19 cellular contexts compared by ENCODE assay signal in the genomic region with DNA sequence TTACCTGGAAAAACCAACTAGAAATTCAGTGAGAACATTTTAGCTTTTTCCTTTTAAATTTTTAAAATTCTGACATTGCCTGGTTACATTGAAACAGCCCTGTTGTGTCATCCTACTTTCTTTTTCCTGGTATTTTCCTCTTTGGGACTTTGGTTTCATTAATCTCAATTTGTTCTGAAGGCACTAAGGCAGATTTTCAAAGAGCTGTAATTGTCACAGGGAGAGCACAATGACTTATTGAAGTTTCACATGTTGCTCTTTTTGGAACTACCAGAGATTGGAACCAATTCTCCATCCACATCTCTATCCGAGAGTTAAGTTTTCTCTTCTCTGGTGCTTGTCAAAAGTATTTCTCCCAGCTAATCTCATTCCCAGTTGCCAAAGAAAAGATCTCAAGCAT.
DNase-seq lines count a peak whose midpoint lies in the region; ATAC-seq, FAIRE-seq and TF ChIP-seq lines count a peak whose summit lies in the region.
"Had no signal": no experiment of that assay in that cellular context is flagged by ENCODE, and none has a peak within 500 bp of the region (broad histone marks: within the 10 kb centered on the region; RNA-seq: fewer than 3 reads in every experiment).

No MANE protein-coding gene starts in this region.

- POLR2A ChIA-PET in activated CD4-positive, alpha-beta memory T cell treated with anti-CD3 and anti-CD28 coated beads for 36 hours (lab: Charles Lee) = no interaction called here

- peaks cover 28 to 41% of the 10 kb centered on the region in 2 donors for H3K4me1 Mint-ChIP-seq in natural killer cell
- H3K4me1 Mint-ChIP-seq in natural killer cell treated with Interleukin-12 subunit alpha and Interleukin-12 subunit beta and Interleukin-15 and Interleukin-18, amount 100 ng/mL, for 72 hours (ENCODE audit: low read depth in 2 of 2) = peaks cover 31 to 32% of the 10 kb centered on the region in 2 donors
- peaks cover 10% of the 10 kb centered on the region for H3K4me1 Mint-ChIP-seq in activated CD4-positive, alpha-beta memory T cell treated with anti-CD3 and anti-CD28 coated beads for 36 hours (ENCODE audit: low read depth)

- FAIRE-seq in RCC 7860 (lab: Jason Lieb, UNC) = no peak
- FAIRE-seq: A204.1, GM18507, H54 had no signal

- no peaks in the 10 kb centered on the region for H3K36me3 Mint-ChIP-seq in natural killer cell
- no peaks in the 10 kb centered on the region for H3K36me3 Mint-ChIP-seq in natural killer cell treated with Interleukin-12 subunit alpha and Interleukin-12 subunit beta and Interleukin-15 and Interleukin-18, amount 100 ng/mL, for 72 hours
- H3K36me3 Mint-ChIP-seq in activated CD4-positive, alpha-beta memory T cell treated with anti-CD3 and anti-CD28 coated beads for 36 hours = no peaks in the 10 kb centered on the region

- no peaks in the 10 kb centered on the region for H3K9me3 Mint-ChIP-seq in natural killer cell
- H3K9me3 Mint-ChIP-seq in natural killer cell treated with Interleukin-12 subunit alpha and Interleukin-12 subunit beta and Interleukin-15 and Interleukin-18, amount 100 ng/mL, for 72 hours = no peaks in the 10 kb centered on the region
- H3K9me3 Mint-ChIP-seq in activated CD4-positive, alpha-beta memory T cell treated with anti-CD3 and anti-CD28 coated beads for 36 hours = no peaks in the 10 kb centered on the region

- H3K4me1 ChIP-seq in left lung = peaks cover 24 to 53% of the 10 kb centered on the region in 2 donors
- peaks cover 41% of the 10 kb centered on the region for H3K4me1 ChIP-seq in upper lobe of right lung
- H3K4me1 ChIP-seq in BE2C = peaks cover 35% of the 10 kb centered on the region

- peaks cover 0 to 4% of the 10 kb centered on the region in 2 donors for H3K27me3 Mint-ChIP-seq in natural killer cell (ENCODE audit: low read depth in 2 of 2)
- no peaks in the 10 kb centered on the region for H3K27me3 Mint-ChIP-seq in natural killer cell treated with Interleukin-12 subunit alpha and Interleukin-12 subunit beta and Interleukin-15 and Interleukin-18, amount 100 ng/mL, for 72 hours
- H3K27me3 Mint-ChIP-seq in activated CD4-positive, alpha-beta memory T cell treated with anti-CD3 and anti-CD28 coated beads for 36 hours = no peaks in the 10 kb centered on the region

- H3K9me3 ChIP-seq in left lung (no peaks in the 10 kb centered on the region), upper lobe of right lung (no peaks in the 10 kb centered on the region), BE2C (no peaks in the 10 kb centered on the region)
- H3K9me3 ChIP-seq: MG63, Peyer's patch had no signal

- intact Hi-C loops in natural killer cell (cut with micrococcal nuclease) = loop anchor here (10.0 kb wide), 1 partner anchor 120 kb away; no protein-coding TSS in a partner anchor
- intact Hi-C loops in left lung (cut with DNase I) = no loop called here
- intact Hi-C loops in upper lobe of right lung (cut with DNase I) = loop anchor here (5.0 kb wide), 1 partner anchor 48 kb away; no protein-coding TSS in a partner anchor
- intact Hi-C loops in activated CD4-positive, alpha-beta memory T cell treated with anti-CD3 and anti-CD28 coated beads for 36 hours (cut with micrococcal nuclease) = no loop called here

- TF ChIP-seq CTCF in natural killer cell (IDR thresholded peaks at IDR 0.05) (no peak), left lung (IDR thresholded peaks at IDR 0.05) (no peak), upper lobe of right lung (IDR thresholded peaks at IDR 0.05) (no peak), BE2C (IDR thresholded peaks at IDR 0.05; ENCODE audit: low read depth, low read length) (no peak)

- H3K27ac Mint-ChIP-seq in natural killer cell = peak overlapping the region; percentile 5 to 42
- peak overlapping the region in 1 of 2 donors; percentile 15 for H3K27ac Mint-ChIP-seq in natural killer cell treated with Interleukin-12 subunit alpha and Interleukin-12 subunit beta and Interleukin-15 and Interleukin-18, amount 100 ng/mL, for 72 hours
- H3K27ac Mint-ChIP-seq in activated CD4-positive, alpha-beta memory T cell treated with anti-CD3 and anti-CD28 coated beads for 36 hours = no peak overlapping the region

- H3K27me3 ChIP-seq in left lung (no peaks in the 10 kb centered on the region), upper lobe of right lung (no peaks in the 10 kb centered on the region), BE2C (no peaks in the 10 kb centered on the region)
- H3K27me3 ChIP-seq: MG63, Peyer's patch had no signal

- no peaks in the 10 kb centered on the region for H3K36me3 ChIP-seq in left lung
- no peaks in the 10 kb centered on the region for H3K36me3 ChIP-seq in upper lobe of right lung
- no peaks in the 10 kb centered on the region for H3K36me3 ChIP-seq in BE2C
- H3K36me3 ChIP-seq: MG63, Peyer's patch had no signal

- DNase-seq in natural killer cell = no peak
- no peak for DNase-seq in natural killer cell treated with Interleukin-12 subunit alpha and Interleukin-12 subunit beta and Interleukin-15 and Interleukin-18, amount 100 ng/mL, for 72 hours (ENCODE audit: low spot score)
- DNase-seq in left lung = no peak
- DNase-seq in pons (ENCODE audit: low spot score) = peak; percentile 74
- DNase-seq in upper lobe of right lung = no peak
- DNase-seq in activated CD4-positive, alpha-beta memory T cell treated with anti-CD3 and anti-CD28 coated beads for 36 hours = no peak
- DNase-seq in RCC 7860 (ENCODE audit: low spot score) = no peak
- no peak for DNase-seq in BE2C
- DNase-seq: C1 segment of cervical spinal cord, DMS79 treated with DMSO at 0.1 percent for 48 hours, MG63, NCI-H1092 treated with DMSO at 0.1 percent for 48 hours, NCI-H2081 treated with DMSO at 0.1 percent for 48 hours, NCI-H524, Peyer's patch, SHP77 had no signal

- CTCF ChIA-PET in activated CD4-positive, alpha-beta memory T cell treated with anti-CD3 and anti-CD28 coated beads for 36 hours (lab: Charles Lee) = no interaction called here

- H3K27ac ChIP-seq in left lung = peak overlapping the region; percentile 35 to 37
- H3K27ac ChIP-seq in upper lobe of right lung = peak overlapping the region; percentile 73
- H3K27ac ChIP-seq: Peyer's patch had no signal

- ATAC-seq in natural killer cell (no peak), left lung (no peak), upper lobe of right lung (no peak)
- no peak for ATAC-seq in natural killer cell treated with Interleukin-12 subunit alpha and Interleukin-12 subunit beta and Interleukin-15 and Interleukin-18, amount 100 ng/mL, for 72 hours

- no peak overlapping the region for H3K4me3 ChIP-seq in left lung
- H3K4me3 ChIP-seq in upper lobe of right lung = no peak overlapping the region
- no peak overlapping the region for H3K4me3 ChIP-seq in BE2C (ENCODE audit: low read depth, low read length)
- H3K4me3 ChIP-seq: MG63, Peyer's patch had no signal

- no peak overlapping the region for H3K4me3 Mint-ChIP-seq in natural killer cell
- H3K4me3 Mint-ChIP-seq in natural killer cell treated with Interleukin-12 subunit alpha and Interleukin-12 subunit beta and Interleukin-15 and Interleukin-18, amount 100 ng/mL, for 72 hours = no peak overlapping the region
- no peak overlapping the region for H3K4me3 Mint-ChIP-seq in activated CD4-positive, alpha-beta memory T cell treated with anti-CD3 and anti-CD28 coated beads for 36 hours

Comparison
In these comparisons a context has a peak if more than half of its experiments do, and no peak if none do; other contexts are left out.
1. intact Hi-C loops: an anchor here in natural killer cell (10.0 kb wide) and upper lobe of right lung (5.0 kb wide); none called in left lung and activated CD4-positive, alpha-beta memory T cell treated with anti-CD3 and anti-CD28 coated beads for 36 hours.